Comparison of ENCODE assay signal across 1 cellular context in the genomic region with DNA sequence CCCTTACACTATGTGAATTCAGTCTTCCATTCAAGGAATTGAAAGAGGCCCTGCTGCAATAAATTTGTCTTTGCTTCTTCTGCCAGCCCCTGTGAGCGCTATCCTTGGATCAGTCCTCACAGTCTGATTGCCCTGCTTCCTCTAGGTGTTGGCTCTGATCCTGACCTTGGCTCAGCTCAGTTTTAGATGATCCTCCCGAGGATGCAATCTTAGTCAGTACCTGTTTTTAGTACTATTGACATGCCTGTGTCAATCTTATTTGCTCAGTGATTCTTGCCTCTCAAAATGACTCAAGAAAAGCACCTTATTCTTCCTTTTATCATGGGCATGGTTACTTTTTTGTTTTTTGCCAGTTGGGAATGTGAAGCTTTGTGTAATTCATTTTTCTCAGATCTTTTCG.
A peak's percentile ranks its signal among the peaks of the same experiment; 100 is the strongest.
TF ChIP-seq lines count a peak whose summit lies in the region.

No MANE protein-coding gene starts in this region.

TF ChIP-seq in GM12878, 131 proteins besides CTCF, POLR2A, EP300 and RAD21 (continued from another document and continues in another):
- TF ChIP-seq, protein P1, sequence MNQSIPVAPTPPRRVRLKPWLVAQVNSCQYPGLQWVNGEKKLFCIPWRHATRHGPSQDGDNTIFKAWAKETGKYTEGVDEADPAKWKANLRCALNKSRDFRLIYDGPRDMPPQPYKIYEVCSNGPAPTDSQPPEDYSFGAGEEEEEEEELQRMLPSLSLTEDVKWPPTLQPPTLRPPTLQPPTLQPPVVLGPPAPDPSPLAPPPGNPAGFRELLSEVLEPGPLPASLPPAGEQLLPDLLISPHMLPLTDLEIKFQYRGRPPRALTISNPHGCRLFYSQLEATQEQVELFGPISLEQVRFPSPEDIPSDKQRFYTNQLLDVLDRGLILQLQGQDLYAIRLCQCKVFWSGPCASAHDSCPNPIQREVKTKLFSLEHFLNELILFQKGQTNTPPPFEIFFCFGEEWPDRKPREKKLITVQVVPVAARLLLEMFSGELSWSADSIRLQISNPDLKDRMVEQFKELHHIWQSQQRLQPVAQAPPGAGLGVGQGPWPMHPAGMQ (IDR thresholded peaks at IDR 0.05; ENCODE audit: borderline replicate concordance), result no peak
- TF ChIP-seq HSF1 (IDR thresholded peaks at IDR 0.05; ENCODE audit: low read depth, low read length), result no peak
- TF ChIP-seq BMI1 (IDR thresholded peaks at IDR 0.05; ENCODE audit: borderline replicate concordance), result no peak
- no peak; a peak in 1 of 4 replicates for TF ChIP-seq IKZF2 (IDR thresholded peaks at IDR 0.05)
- TF ChIP-seq MEF2A (IDR thresholded peaks at IDR 0.05; ENCODE audit: insufficient read depth, low read depth, low read length), result 0 out of 2 replicates have a peak, but pooled peaks have one; percentile 33
- TF ChIP-seq, protein P2, sequence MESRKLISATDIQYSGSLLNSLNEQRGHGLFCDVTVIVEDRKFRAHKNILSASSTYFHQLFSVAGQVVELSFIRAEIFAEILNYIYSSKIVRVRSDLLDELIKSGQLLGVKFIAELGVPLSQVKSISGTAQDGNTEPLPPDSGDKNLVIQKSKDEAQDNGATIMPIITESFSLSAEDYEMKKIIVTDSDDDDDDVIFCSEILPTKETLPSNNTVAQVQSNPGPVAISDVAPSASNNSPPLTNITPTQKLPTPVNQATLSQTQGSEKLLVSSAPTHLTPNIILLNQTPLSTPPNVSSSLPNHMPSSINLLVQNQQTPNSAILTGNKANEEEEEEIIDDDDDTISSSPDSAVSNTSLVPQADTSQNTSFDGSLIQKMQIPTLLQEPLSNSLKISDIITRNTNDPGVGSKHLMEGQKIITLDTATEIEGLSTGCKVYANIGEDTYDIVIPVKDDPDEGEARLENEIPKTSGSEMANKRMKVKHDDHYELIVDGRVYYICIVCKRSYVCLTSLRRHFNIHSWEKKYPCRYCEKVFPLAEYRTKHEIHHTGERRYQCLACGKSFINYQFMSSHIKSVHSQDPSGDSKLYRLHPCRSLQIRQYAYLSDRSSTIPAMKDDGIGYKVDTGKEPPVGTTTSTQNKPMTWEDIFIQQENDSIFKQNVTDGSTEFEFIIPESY (IDR thresholded peaks at IDR 0.05), result no peak
- TF ChIP-seq, protein P3, sequence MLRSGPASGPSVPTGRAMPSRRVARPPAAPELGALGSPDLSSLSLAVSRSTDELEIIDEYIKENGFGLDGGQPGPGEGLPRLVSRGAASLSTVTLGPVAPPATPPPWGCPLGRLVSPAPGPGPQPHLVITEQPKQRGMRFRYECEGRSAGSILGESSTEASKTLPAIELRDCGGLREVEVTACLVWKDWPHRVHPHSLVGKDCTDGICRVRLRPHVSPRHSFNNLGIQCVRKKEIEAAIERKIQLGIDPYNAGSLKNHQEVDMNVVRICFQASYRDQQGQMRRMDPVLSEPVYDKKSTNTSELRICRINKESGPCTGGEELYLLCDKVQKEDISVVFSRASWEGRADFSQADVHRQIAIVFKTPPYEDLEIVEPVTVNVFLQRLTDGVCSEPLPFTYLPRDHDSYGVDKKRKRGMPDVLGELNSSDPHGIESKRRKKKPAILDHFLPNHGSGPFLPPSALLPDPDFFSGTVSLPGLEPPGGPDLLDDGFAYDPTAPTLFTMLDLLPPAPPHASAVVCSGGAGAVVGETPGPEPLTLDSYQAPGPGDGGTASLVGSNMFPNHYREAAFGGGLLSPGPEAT (IDR thresholded peaks at IDR 0.05; ENCODE audit: low read depth), result no peak
- no peak for TF ChIP-seq GABPA (IDR thresholded peaks at IDR 0.05; ENCODE audit: low read depth)
- 0 out of 2 replicates have a peak, but pooled peaks have one; percentile 31 for TF ChIP-seq DPF2 (IDR thresholded peaks at IDR 0.05)
- peak; percentile 91 for TF ChIP-seq JUNB (IDR thresholded peaks at IDR 0.05)
- no peak for TF ChIP-seq NBN (IDR thresholded peaks at IDR 0.05)
- no peak for TF ChIP-seq PAX8 (IDR thresholded peaks at IDR 0.05)
- no peak for TF ChIP-seq BRCA1 (IDR thresholded peaks at IDR 0.05; ENCODE audit: low read depth, low read length)
- no peak for TF ChIP-seq MYB (IDR thresholded peaks at IDR 0.05; ENCODE audit: borderline replicate concordance, low read depth, low read length)
- peak; percentile 92 for TF ChIP-seq IRF4 (IDR thresholded peaks at IDR 0.05; ENCODE audit: low read depth, low read length)
- TF ChIP-seq KAT2A (conservative IDR thresholded peaks at IDR 0.05; ENCODE audit: control insufficient read depth, low read depth, low read length), result no peak
- no peak for TF ChIP-seq USF2 (IDR thresholded peaks at IDR 0.05; ENCODE audit: borderline replicate concordance, low read depth, low read length)
- no peak for TF ChIP-seq POLR2AphosphoS5 (IDR thresholded peaks at IDR 0.05; ENCODE audit: low read length)
- TF ChIP-seq NFIC (IDR thresholded peaks at IDR 0.05; ENCODE audit: low read depth, low read length), result peak; percentile 55; the same call in 1 of the 2 replicates
- no peak for TF ChIP-seq MTA3 (IDR thresholded peaks at IDR 0.05; ENCODE audit: borderline replicate concordance, low read length)
- peak; percentile 88 for TF ChIP-seq PKNOX1 (IDR thresholded peaks at IDR 0.05)
- no peak for TF ChIP-seq CBFB (IDR thresholded peaks at IDR 0.05; ENCODE audit: low read depth)
- TF ChIP-seq, protein P4, sequence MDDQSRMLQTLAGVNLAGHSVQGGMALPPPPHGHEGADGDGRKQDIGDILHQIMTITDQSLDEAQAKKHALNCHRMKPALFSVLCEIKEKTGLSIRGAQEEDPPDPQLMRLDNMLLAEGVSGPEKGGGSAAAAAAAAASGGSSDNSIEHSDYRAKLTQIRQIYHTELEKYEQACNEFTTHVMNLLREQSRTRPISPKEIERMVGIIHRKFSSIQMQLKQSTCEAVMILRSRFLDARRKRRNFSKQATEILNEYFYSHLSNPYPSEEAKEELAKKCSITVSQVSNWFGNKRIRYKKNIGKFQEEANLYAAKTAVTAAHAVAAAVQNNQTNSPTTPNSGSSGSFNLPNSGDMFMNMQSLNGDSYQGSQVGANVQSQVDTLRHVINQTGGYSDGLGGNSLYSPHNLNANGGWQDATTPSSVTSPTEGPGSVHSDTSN (IDR thresholded peaks at IDR 0.05; ENCODE audit: insufficient replicate concordance, low read depth, low read length), result peak; percentile 46
- no peak for TF ChIP-seq NKRF (conservative IDR thresholded peaks at IDR 0.05)
- TF ChIP-seq BCL11A (IDR thresholded peaks at IDR 0.05; ENCODE audit: low read depth, low read length), result peak; percentile 27; the same call in 1 of the 2 replicates
- TF ChIP-seq REST (IDR thresholded peaks at IDR 0.05; ENCODE audit: low read depth, low read length), result no peak
- peak; percentile 37; the same call in 1 of the 2 replicates for TF ChIP-seq IKZF1 (conservative IDR thresholded peaks at IDR 0.05)
- TF ChIP-seq BACH1 (IDR thresholded peaks at IDR 0.05; ENCODE audit: borderline replicate concordance), result no peak
- no peak for TF ChIP-seq ASH2L (IDR thresholded peaks at IDR 0.05; ENCODE audit: borderline replicate concordance, low read depth)
- no peak for TF ChIP-seq POLR2AphosphoS2 (IDR thresholded peaks at IDR 0.05; ENCODE audit: low read depth, low read length)
- no peak for TF ChIP-seq HDAC6 (IDR thresholded peaks at IDR 0.05; ENCODE audit: unreplicated experiment)
- TF ChIP-seq SPI1 (IDR thresholded peaks at IDR 0.05; ENCODE audit: borderline replicate concordance, insufficient read depth, low read depth, low read length), result no peak
- no peak for TF ChIP-seq SP1 (IDR thresholded peaks at IDR 0.05; ENCODE audit: low read depth, low read length)
- no peak for TF ChIP-seq STAT3 (IDR thresholded peaks at IDR 0.05; ENCODE audit: low read depth, low read length)
- no peak for TF ChIP-seq MYC (IDR thresholded peaks at IDR 0.05; ENCODE audit: insufficient read depth, insufficient read length, insufficient replicate concordance, low read length, severe bottlenecking)
- TF ChIP-seq, protein P5, sequence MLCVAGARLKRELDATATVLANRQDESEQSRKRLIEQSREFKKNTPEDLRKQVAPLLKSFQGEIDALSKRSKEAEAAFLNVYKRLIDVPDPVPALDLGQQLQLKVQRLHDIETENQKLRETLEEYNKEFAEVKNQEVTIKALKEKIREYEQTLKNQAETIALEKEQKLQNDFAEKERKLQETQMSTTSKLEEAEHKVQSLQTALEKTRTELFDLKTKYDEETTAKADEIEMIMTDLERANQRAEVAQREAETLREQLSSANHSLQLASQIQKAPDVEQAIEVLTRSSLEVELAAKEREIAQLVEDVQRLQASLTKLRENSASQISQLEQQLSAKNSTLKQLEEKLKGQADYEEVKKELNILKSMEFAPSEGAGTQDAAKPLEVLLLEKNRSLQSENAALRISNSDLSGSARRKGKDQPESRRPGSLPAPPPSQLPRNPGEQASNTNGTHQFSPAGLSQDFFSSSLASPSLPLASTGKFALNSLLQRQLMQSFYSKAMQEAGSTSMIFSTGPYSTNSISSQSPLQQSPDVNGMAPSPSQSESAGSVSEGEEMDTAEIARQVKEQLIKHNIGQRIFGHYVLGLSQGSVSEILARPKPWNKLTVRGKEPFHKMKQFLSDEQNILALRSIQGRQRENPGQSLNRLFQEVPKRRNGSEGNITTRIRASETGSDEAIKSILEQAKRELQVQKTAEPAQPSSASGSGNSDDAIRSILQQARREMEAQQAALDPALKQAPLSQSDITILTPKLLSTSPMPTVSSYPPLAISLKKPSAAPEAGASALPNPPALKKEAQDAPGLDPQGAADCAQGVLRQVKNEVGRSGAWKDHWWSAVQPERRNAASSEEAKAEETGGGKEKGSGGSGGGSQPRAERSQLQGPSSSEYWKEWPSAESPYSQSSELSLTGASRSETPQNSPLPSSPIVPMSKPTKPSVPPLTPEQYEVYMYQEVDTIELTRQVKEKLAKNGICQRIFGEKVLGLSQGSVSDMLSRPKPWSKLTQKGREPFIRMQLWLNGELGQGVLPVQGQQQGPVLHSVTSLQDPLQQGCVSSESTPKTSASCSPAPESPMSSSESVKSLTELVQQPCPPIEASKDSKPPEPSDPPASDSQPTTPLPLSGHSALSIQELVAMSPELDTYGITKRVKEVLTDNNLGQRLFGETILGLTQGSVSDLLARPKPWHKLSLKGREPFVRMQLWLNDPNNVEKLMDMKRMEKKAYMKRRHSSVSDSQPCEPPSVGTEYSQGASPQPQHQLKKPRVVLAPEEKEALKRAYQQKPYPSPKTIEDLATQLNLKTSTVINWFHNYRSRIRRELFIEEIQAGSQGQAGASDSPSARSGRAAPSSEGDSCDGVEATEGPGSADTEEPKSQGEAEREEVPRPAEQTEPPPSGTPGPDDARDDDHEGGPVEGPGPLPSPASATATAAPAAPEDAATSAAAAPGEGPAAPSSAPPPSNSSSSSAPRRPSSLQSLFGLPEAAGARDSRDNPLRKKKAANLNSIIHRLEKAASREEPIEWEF (IDR thresholded peaks at IDR 0.05; ENCODE audit: insufficient replicate concordance, low read depth, low read length), result no peak
